17 cellular contexts compared by ENCODE assay signal in genomic region chr3:99013794-99014315, GRCh38.
DNase-seq lines count a peak whose midpoint lies in the region; ATAC-seq and TF ChIP-seq lines count a peak whose summit lies in the region.
"Had no signal": no experiment of that assay in that cellular context is flagged by ENCODE, and none has a peak within 500 bp of the region (broad histone marks: within the 10 kb centered on the region; RNA-seq: fewer than 3 reads in every experiment).

No MANE protein-coding gene starts in this region.

- no peak overlapping the region for H3K14ac ChIP-seq in trophoblast cell (ENCODE audit: low read length)

- intact Hi-C loops in PC-3 (cut with micrococcal nuclease): no loop called here
- intact Hi-C loops in activated T-helper 2 cell treated with anti-CD3 and anti-CD28 coated beads, Interferon-gamma antibody, Interleukin-2, Interleukin-4, amounts not matched to agents 10 μg/mL and 5 μg/mL and 100 μg/mL, durations not matched to agents 14 hours and 24 hours and 36 hours (cut with micrococcal nuclease): no loop called here

- H3K18ac ChIP-seq in trophoblast cell (ENCODE audit: low read length): no peak overlapping the region

- H3K4me2 ChIP-seq in Karpas-422 (ENCODE audit: low read depth, low read length, poor library complexity, severe bottlenecking): no peak overlapping the region
- H3K4me2 ChIP-seq in PC-3 (ENCODE audit: low read length): peak overlapping the region; percentile 28; the same call in 1 of the 2 replicates
- H3K4me2 ChIP-seq in trophoblast cell (ENCODE audit: low read length): no peak overlapping the region
- H3K4me2 ChIP-seq: A549 had no signal

- no peaks in the 10 kb centered on the region for H3K9me3 Mint-ChIP-seq in activated T-helper 2 cell treated with anti-CD3 and anti-CD28 coated beads, Interferon-gamma antibody, Interleukin-2, Interleukin-4, amounts not matched to agents 10 μg/mL and 5 μg/mL and 100 μg/mL, durations not matched to agents 14 hours and 24 hours and 36 hours
- H3K9me3 Mint-ChIP-seq: CD8-positive, alpha-beta T cell; HFFc6 had no signal

- no peak overlapping the region for H3K4me3 Mint-ChIP-seq in activated T-helper 2 cell treated with anti-CD3 and anti-CD28 coated beads, Interferon-gamma antibody, Interleukin-2, Interleukin-4, amounts not matched to agents 10 μg/mL and 5 μg/mL and 100 μg/mL, durations not matched to agents 14 hours and 24 hours and 36 hours (ENCODE audit: low read depth)
- H3K4me3 Mint-ChIP-seq: CD8-positive, alpha-beta T cell; HFFc6 had no signal

- H3K4me1 Mint-ChIP-seq in activated T-helper 2 cell treated with anti-CD3 and anti-CD28 coated beads, Interferon-gamma antibody, Interleukin-2, Interleukin-4, amounts not matched to agents 10 μg/mL and 5 μg/mL and 100 μg/mL, durations not matched to agents 14 hours and 24 hours and 36 hours (ENCODE audit: low read depth): no peaks in the 10 kb centered on the region

- H3K9ac ChIP-seq in Karpas-422 (ENCODE audit: low read length): no peak overlapping the region
- H3K9ac ChIP-seq in PC-3 (ENCODE audit: low read length): no peak overlapping the region
- no peak overlapping the region for H3K9ac ChIP-seq in trophoblast cell (ENCODE audit: low read length)

- no peak for TF ChIP-seq CTCF in PC-3 (conservative IDR thresholded peaks at IDR 0.05; ENCODE audit: low read depth, low read length)

- H3K4ac ChIP-seq in trophoblast cell (ENCODE audit: low read depth, low read length): no peak overlapping the region

- no peak overlapping the region for H3K23ac ChIP-seq in trophoblast cell (ENCODE audit: low read length)

- no peak overlapping the region for H4K8ac ChIP-seq in trophoblast cell (ENCODE audit: low read depth, low read length)

- H3K4me1 ChIP-seq in Karpas-422 (ENCODE audit: low read length) (peaks cover 31% of the 10 kb centered on the region), PC-3 (ENCODE audit: insufficient read depth, low read length) (peaks cover 16% of the 10 kb centered on the region), trophoblast cell (ENCODE audit: control insufficient read depth in 1 of 2, insufficient read depth in 2 of 2, low read length in 2 of 2) (no peaks in the 10 kb centered on the region)
- H3K4me1 ChIP-seq: A549 had no signal

- H3K4me3 ChIP-seq in Karpas-422 (ENCODE audit: low read length) (no peak overlapping the region), PC-3 (ENCODE audit: low read length) (no peak overlapping the region), trophoblast cell (ENCODE audit: low read depth, low read length) (no peak overlapping the region)
- H3K4me3 ChIP-seq: A549 had no signal

- H2BK12ac ChIP-seq in trophoblast cell (ENCODE audit: low read length): no peak overlapping the region

- H3K27me3 Mint-ChIP-seq in activated T-helper 2 cell treated with anti-CD3 and anti-CD28 coated beads, Interferon-gamma antibody, Interleukin-2, Interleukin-4, amounts not matched to agents 10 μg/mL and 5 μg/mL and 100 μg/mL, durations not matched to agents 14 hours and 24 hours and 36 hours (ENCODE audit: low read depth): no peaks in the 10 kb centered on the region

- H2AFZ ChIP-seq in Karpas-422 (ENCODE audit: low read length) (no peak overlapping the region), PC-3 (ENCODE audit: low read length) (no peak overlapping the region), trophoblast cell (ENCODE audit: insufficient read depth, low read length, poor library complexity) (no peak overlapping the region)

- POLR2A ChIA-PET in PC-3 (lab: Charles Lee; ENCODE audit: unreplicated experiment): interaction anchor here (0.7 kb wide), 1 partner anchor 1611 kb away, joined by 10 read pairs; no protein-coding TSS in a partner anchor

- no peaks in the 10 kb centered on the region for H3F3A ChIP-seq in PC-3 (ENCODE audit: low read length, unreplicated experiment)

- H3K79me1 ChIP-seq in trophoblast cell (ENCODE audit: low read length): no peaks in the 10 kb centered on the region

- H3K36me3 ChIP-seq in Karpas-422 (ENCODE audit: insufficient read depth, low read length) (no peaks in the 10 kb centered on the region), PC-3 (ENCODE audit: low read depth, low read length) (no peaks in the 10 kb centered on the region), trophoblast cell (ENCODE audit: control insufficient read depth in 1 of 2, insufficient read depth in 2 of 2, low read length in 2 of 2) (no peaks in the 10 kb centered on the region)
- H3K36me3 ChIP-seq: BE2C had no signal

- no peak overlapping the region for H2AK5ac ChIP-seq in trophoblast cell (ENCODE audit: low read length)

- no peaks in the 10 kb centered on the region for H3K9me2 ChIP-seq in Karpas-422 (replicated peaks; ENCODE audit: insufficient read depth, low read length)
- 0 out of 2 replicates have a peak, but pooled peaks cover 4% of the 10 kb centered on the region for H3K9me2 ChIP-seq in PC-3 (replicated peaks; ENCODE audit: low read length)

- H3K79me2 ChIP-seq in Karpas-422 (ENCODE audit: low read length) (no peaks in the 10 kb centered on the region), PC-3 (ENCODE audit: low read length) (no peaks in the 10 kb centered on the region), trophoblast cell (ENCODE audit: control insufficient read depth, insufficient read depth, low read length, poor library complexity) (no peaks in the 10 kb centered on the region)

- H4K12ac ChIP-seq in trophoblast cell (ENCODE audit: low read depth, low read length): no peak overlapping the region

- H2BK120ac ChIP-seq in trophoblast cell (ENCODE audit: insufficient read depth, low read length, poor library complexity): no peak overlapping the region

- H4K20me1 ChIP-seq in Karpas-422 (ENCODE audit: insufficient read depth, low read depth, low read length) (no peaks in the 10 kb centered on the region), PC-3 (ENCODE audit: low read length) (no peaks in the 10 kb centered on the region)

- DNase-seq in Karpas-422 (no peak), PC-3 (peak; percentile 92), epithelial cell of prostate (ENCODE audit: low read depth, low spot score) (peak; percentile 6), trophoblast cell (peak; percentile 3 to 94)
- DNase-seq in activated T-helper 2 cell treated with anti-CD3 and anti-CD28 coated beads, Interferon-gamma antibody, Interleukin-2, Interleukin-4, amounts not matched to agents 10 μg/mL and 5 μg/mL and 100 μg/mL, durations not matched to agents 14 hours and 24 hours and 36 hours (ENCODE audit: low spot score): no peak
- DNase-seq: BE2C; CD8-positive, alpha-beta T cell; COR-L47; DMS153; DND-41; GF-D8; HCEC 1CT; HFFc6 had no signal

- no CpG with 5 or more reads among the region's 3 CpGs for WGBS in trophoblast cell (ENCODE audit: extremely low coverage, insufficient coverage, insufficient read length)

- H3K27me3 ChIP-seq in Karpas-422 (ENCODE audit: low read length) (no peaks in the 10 kb centered on the region), PC-3 (ENCODE audit: low read length) (no peaks in the 10 kb centered on the region), trophoblast cell (ENCODE audit: insufficient read depth, low read length) (no peaks in the 10 kb centered on the region)
- H3K27me3 ChIP-seq: BE2C had no signal

- no TSS peak for BruUV-seq in PC-3 (replicated peaks; lab: Mats Ljungman, UMichigan)

- no peak overlapping the region for H2BK5ac ChIP-seq in trophoblast cell (ENCODE audit: low read depth, low read length, poor library complexity)

- no peak overlapping the region for H4K91ac ChIP-seq in trophoblast cell (ENCODE audit: low read depth, low read length)

- peak overlapping the region; percentile 67; the same call in 1 of the 2 replicates for H3K27ac ChIP-seq in Karpas-422 (ENCODE audit: low read length)
- 0 out of 2 replicates have a peak overlapping the region, but pooled peaks have one; percentile 17 for H3K27ac ChIP-seq in PC-3 (ENCODE audit: low read length)
- H3K27ac ChIP-seq in epithelial cell of prostate: no peak overlapping the region
- H3K27ac ChIP-seq in trophoblast cell (ENCODE audit: low read depth, low read length): no peak overlapping the region
- H3K27ac ChIP-seq: A549, C4-2B had no signal

- no peaks in the 10 kb centered on the region for H3K36me3 Mint-ChIP-seq in activated T-helper 2 cell treated with anti-CD3 and anti-CD28 coated beads, Interferon-gamma antibody, Interleukin-2, Interleukin-4, amounts not matched to agents 10 μg/mL and 5 μg/mL and 100 μg/mL, durations not matched to agents 14 hours and 24 hours and 36 hours (ENCODE audit: low read depth)
- H3K36me3 Mint-ChIP-seq: CD8-positive, alpha-beta T cell had no signal

- H3K9me3 ChIP-seq in Karpas-422 (ENCODE audit: low read length): no peaks in the 10 kb centered on the region
- no peaks in the 10 kb centered on the region for H3K9me3 ChIP-seq in PC-3 (ENCODE audit: low read length)
- no peaks in the 10 kb centered on the region for H3K9me3 ChIP-seq in trophoblast cell (ENCODE audit: insufficient read depth, low read depth, low read length)
- H3K9me3 ChIP-seq: A549, BE2C had no signal

- ATAC-seq in PC-3: peak; percentile 86
- no peak for ATAC-seq in GM21717 (IDR thresholded peaks at IDR 0.05; ENCODE audit: unreplicated experiment)
- ATAC-seq: A549; CD8-positive, alpha-beta T cell; HepG2 had no signal

- CTCF ChIA-PET in PC-3 (lab: Charles Lee): interaction anchor here (0.6 kb wide), 1 partner anchor 10 kb away, joined by 4 read pairs; no protein-coding TSS in a partner anchor

- no peak overlapping the region for H3K27ac Mint-ChIP-seq in activated T-helper 2 cell treated with anti-CD3 and anti-CD28 coated beads, Interferon-gamma antibody, Interleukin-2, Interleukin-4, amounts not matched to agents 10 μg/mL and 5 μg/mL and 100 μg/mL, durations not matched to agents 14 hours and 24 hours and 36 hours
- H3K27ac Mint-ChIP-seq: CD8-positive, alpha-beta T cell; HFFc6 had no signal

Comparison
In these comparisons a context has a peak if more than half of its experiments do, and no peak if none do; other contexts are left out.
1. DNase-seq: peak in PC-3 (single experiment), epithelial cell of prostate (single experiment) and trophoblast cell (2 of 2); none in Karpas-422 (single experiment) and activated T-helper 2 cell treated with anti-CD3 and anti-CD28 coated beads, Interferon-gamma antibody, Interleukin-2, Interleukin-4, amounts not matched to agents 10 μg/mL and 5 μg/mL and 100 μg/mL, durations not matched to agents 14 hours and 24 hours and 36 hours (single experiment).
2. H3K27ac ChIP-seq: peak in Karpas-422 (single experiment) and PC-3 (single experiment); none in epithelial cell of prostate (single experiment) and trophoblast cell (single experiment).